In the genomic region with DNA sequence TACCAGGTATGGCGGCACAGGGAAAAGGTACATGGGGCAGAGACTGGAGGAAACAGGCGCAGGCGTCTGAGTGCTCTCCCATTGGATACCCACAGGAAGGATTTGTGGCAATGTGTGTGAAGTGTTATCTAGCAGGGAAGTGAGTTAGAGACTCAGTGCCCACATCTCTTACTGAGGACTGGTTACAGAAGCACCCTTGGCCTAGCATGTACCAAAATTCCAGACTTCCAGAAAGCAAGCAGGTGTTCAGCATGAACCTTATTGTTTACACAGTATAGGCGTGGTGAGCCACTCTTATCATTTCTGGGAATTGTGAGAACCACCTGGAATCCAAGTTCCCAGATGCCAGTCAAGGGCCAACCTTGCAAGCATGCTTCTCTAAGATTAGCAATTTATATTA, we compare ENCODE assay signal across 25 cellular contexts. TPM values are rescaled to one million over a fixed set of nuclear protein-coding genes. Genes with fewer than 3 reads are reported as not detected.
DNase-seq lines count a peak whose midpoint lies in the region; ATAC-seq and TF ChIP-seq lines count a peak whose summit lies in the region.
"Had no signal": no experiment of that assay in that cellular context is flagged by ENCODE, and none has a peak within 500 bp of the region (broad histone marks: within the 10 kb centered on the region; RNA-seq: fewer than 3 reads in every experiment).

No MANE protein-coding gene starts in this region.

- DNase-seq in NCI-H510A treated with DMSO at 0.1 percent for 48 hours (lab: John Stamatoyannopoulos, UW) = peak; percentile 44
- DNase-seq in NCI-H510A (lab: John Stamatoyannopoulos, UW) = no peak
- peak; percentile 36 for DNase-seq in NCI-H345 (lab: John Stamatoyannopoulos, UW)
- no peak for DNase-seq in hepatocyte (ENCODE audit: low spot score)
- no peak for DNase-seq in aorta
- DNase-seq in RPMI8226 = no peak
- DNase-seq: activated CD4-positive, alpha-beta memory T cell treated with anti-CD3 and anti-CD28 coated beads for 36 hours; activated gamma-delta T cell treated with Interleukin-2 at 50 U/mL for 16 hours; activated T-cell treated with anti-CD3 and anti-CD28 coated beads for 4 hours; amniotic stem cell; DMS 273 treated with DMSO at 0.1 percent for 48 hours; GM23248; NCI-H1436; NCI-H82; SJCRH30; stimulated activated CD4-positive, alpha-beta T cell treated with anti-CD3 and anti-CD28 coated beads, Interleukin-12 subunit alpha, Interleukin-12 subunit beta, amount 100 ng/mL, for 4 hours had no signal

- no peaks in the 10 kb centered on the region for H3K9me3 ChIP-seq in hepatocyte (ENCODE audit: low read depth)
- no peaks in the 10 kb centered on the region for H3K9me3 ChIP-seq in aorta (ENCODE audit: control insufficient read depth, low read length)
- H3K9me3 ChIP-seq: neutrophil, SJCRH30 had no signal

- no peak overlapping the region for H2AFZ ChIP-seq in hepatocyte
- H2AFZ ChIP-seq: GM23248 had no signal

- peaks cover 14% of the 10 kb centered on the region for H3K4me1 ChIP-seq in hepatocyte (ENCODE audit: insufficient read depth)
- peaks cover 0 to 5% of the 10 kb centered on the region in 2 donors for H3K4me1 ChIP-seq in aorta (ENCODE audit: control insufficient read depth in 1 of 2, insufficient read depth in 2 of 2, low read length in 2 of 2)
- H3K4me1 ChIP-seq: SJCRH30 had no signal

- H3K4me3 ChIP-seq in hepatocyte = no peak overlapping the region
- no peak overlapping the region for H3K4me3 ChIP-seq in aorta (ENCODE audit: low read length in 2 of 2)
- H3K4me3 ChIP-seq: GM12878, GM23248, SJCRH30 had no signal

- H3K27me3 ChIP-seq in hepatocyte (no peaks in the 10 kb centered on the region), aorta (ENCODE audit: control insufficient read depth in 1 of 2, insufficient read depth in 2 of 2, low read length in 1 of 2) (no peaks in the 10 kb centered on the region)
- H3K27me3 ChIP-seq: neutrophil, SJCRH30 had no signal

- H3K4me2 ChIP-seq in hepatocyte = no peak overlapping the region

- no peaks in the 10 kb centered on the region for H4K20me1 ChIP-seq in hepatocyte (ENCODE audit: insufficient read depth, poor library complexity, severe bottlenecking)

- no peak for ATAC-seq in aorta (ENCODE audit: low FRiP score)
- ATAC-seq in GM18502 (IDR thresholded peaks at IDR 0.05; ENCODE audit: poor library complexity, unreplicated experiment) = no peak
- ATAC-seq in HG02588 (IDR thresholded peaks at IDR 0.05; ENCODE audit: unreplicated experiment) = no peak
- ATAC-seq: GM12878 had no signal

- peaks cover 49% of the 10 kb centered on the region for H3K79me2 ChIP-seq in hepatocyte

- H3K36me3 ChIP-seq in hepatocyte (replicated peaks; ENCODE audit: insufficient read depth, low read depth) (no peaks in the 10 kb centered on the region), aorta (ENCODE audit: control insufficient read depth in 1 of 2, insufficient read depth in 2 of 2, low read length in 1 of 2) (peaks cover 0 to 5% of the 10 kb centered on the region in 2 donors)

- intact Hi-C loops in aorta (cut with DNase I) = no loop called here

- WGBS in hepatocyte (ENCODE audit: low lambda C conversion rate, missing lambda C conversion rate) = 87% methylated on average over 4 of the region's 4 CpGs
- WGBS in aorta, 2 donors = 83 to 87% methylated on average over 4 of the region's 4 CpGs

- H3K9me2 ChIP-seq in hepatocyte (replicated peaks; ENCODE audit: insufficient read depth) = no peaks in the 10 kb centered on the region

- TF ChIP-seq CTCF in hepatocyte (IDR thresholded peaks at IDR 0.05; ENCODE audit: poor library complexity) = no peak

- H3K27ac ChIP-seq in hepatocyte (peak overlapping the region; percentile 6), aorta (ENCODE audit: low read depth in 1 of 2, low read length in 2 of 2) (peak overlapping the region; percentile 69 to 84)
- H3K27ac ChIP-seq: GM23248, neutrophil, SJCRH30 had no signal

RNA-seq across cellular contexts. Expression of a gene that starts 14.2 kb away (rescaled TPM):
- total RNA-seq in hepatocyte = 35.4 and 43.8 TPM in 2 replicates
- polyA plus RNA-seq in hepatocyte = 84.1 and 93.9 TPM in 2 replicates
- total RNA-seq in aorta = 10 to 100 TPM; 47.1 to 59.3 TPM
- polyA plus RNA-seq in aorta = 10 to 100 TPM; 61.1 to 86.8 TPM

RNA-seq across cellular contexts. Expression of a gene that starts 42.0 kb away (rescaled TPM):
- total RNA-seq in hepatocyte (not detected in 2 replicates), aorta (not detected)
- polyA plus RNA-seq in hepatocyte (not detected in 2 replicates), aorta (not detected)
- total RNA-seq: activated CD4-positive, alpha-beta memory T cell treated with anti-CD3 and anti-CD28 coated beads for 36 hours; cardiac septum; dermis microvascular lymphatic vessel endothelial cell; GM12878; GM23248; lower leg skin; renal cortical epithelial cell; SJCRH30; subcutaneous adipose tissue had no signal
- polyA plus RNA-seq: GM12878, GM23248 had no signal

RNA-seq across cellular contexts. Expression of a gene that starts 42.3 kb away (rescaled TPM):
- total RNA-seq in hepatocyte (45.5 and 69.8 TPM in 2 replicates), aorta (10 to 100 TPM; 51.3 to 72.4 TPM)
- polyA plus RNA-seq in hepatocyte (55.1 and 56.4 TPM in 2 replicates), aorta (10 to 100 TPM; 16.7 to 31.1 TPM)

Comparison
In these comparisons a context has a peak if more than half of its experiments do, and no peak if none do; other contexts are left out.
1. DNase-seq: peak in NCI-H510A treated with DMSO at 0.1 percent for 48 hours (single experiment) and NCI-H345 (single experiment); none in NCI-H510A (single experiment), hepatocyte (single experiment), aorta (0 of 2) and RPMI8226 (single experiment).